24 cellular contexts compared by ENCODE assay signal in the genomic region with DNA sequence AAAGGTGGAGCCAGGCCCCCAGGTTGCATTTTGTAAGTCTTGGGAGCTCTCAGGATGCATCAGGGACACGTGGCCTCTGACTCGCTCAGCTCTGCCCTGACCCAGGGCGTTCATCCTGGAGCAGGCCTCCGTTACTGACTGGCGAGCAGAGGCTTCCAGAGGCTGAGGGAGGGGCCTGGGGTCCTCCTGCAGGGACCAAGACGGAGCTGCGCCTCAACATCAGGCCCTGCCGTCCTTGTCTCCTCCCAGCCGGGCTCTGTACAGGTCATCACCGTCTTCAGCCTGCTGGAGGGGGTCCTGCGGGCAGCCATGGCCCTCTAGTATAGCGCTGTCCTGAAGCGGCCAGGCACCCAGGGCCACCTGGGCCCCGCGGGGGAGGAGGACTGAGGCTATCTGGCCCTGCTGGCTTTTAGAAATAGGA. TPM values are rescaled to one million over a fixed set of nuclear protein-coding genes. Genes with fewer than 3 reads are reported as not detected.
A peak's percentile ranks its signal among the peaks of the same experiment; 100 is the strongest.
DNase-seq lines count a peak whose midpoint lies in the region; ATAC-seq, FAIRE-seq and TF ChIP-seq lines count a peak whose summit lies in the region.
"Had no signal": no experiment of that assay in that cellular context is flagged by ENCODE, and none has a peak within 500 bp of the region (broad histone marks: within the 10 kb centered on the region; RNA-seq: fewer than 3 reads in every experiment).

No MANE protein-coding gene starts in this region.

- ATAC-seq in SK-N-SH treated with all-trans-retinoic acid at 6 μM for 48 hours (no peak), foreskin keratinocyte (peak; percentile 17), GM21786 (IDR thresholded peaks at IDR 0.05; ENCODE audit: unreplicated experiment) (no peak)
- no peak for ATAC-seq in activated naive CD8-positive, alpha-beta T cell treated with anti-CD3 and anti-CD28 coated beads, Interleukin-2, amount 50 U/mL, for 24 hours
- ATAC-seq: CD8-positive, alpha-beta T cell; heart right ventricle had no signal

- H3K36me3 Mint-ChIP-seq in activated naive CD8-positive, alpha-beta T cell treated with anti-CD3 and anti-CD28 coated beads, Interleukin-2, amount 50 U/mL, for 24 hours (ENCODE audit: low read depth) = no peaks in the 10 kb centered on the region
- H3K36me3 Mint-ChIP-seq: activated naive CD8-positive, alpha-beta T cell treated with anti-CD3 and anti-CD28 coated beads for 36 hours; CD8-positive, alpha-beta T cell had no signal

- H3K27me3 ChIP-seq in SK-N-SH (ENCODE audit: insufficient read depth) (no peaks in the 10 kb centered on the region), foreskin keratinocyte (peaks cover 2% of the 10 kb centered on the region)
- H3K27me3 ChIP-seq: transverse colon had no signal

- no peak for TF ChIP-seq RAD21 in SK-N-SH (IDR thresholded peaks at IDR 0.05; ENCODE audit: low read length)

- H3K27ac Mint-ChIP-seq in activated naive CD8-positive, alpha-beta T cell treated with anti-CD3 and anti-CD28 coated beads, Interleukin-2, amount 50 U/mL, for 24 hours = no peak overlapping the region
- H3K27ac Mint-ChIP-seq: activated B cell treated with CpG ODN at 0.5 μM for 24 hours; activated naive CD8-positive, alpha-beta T cell treated with anti-CD3 and anti-CD28 coated beads for 36 hours; CD8-positive, alpha-beta T cell had no signal

- H3K27me3 Mint-ChIP-seq in activated naive CD8-positive, alpha-beta T cell treated with anti-CD3 and anti-CD28 coated beads, Interleukin-2, amount 50 U/mL, for 24 hours = no peaks in the 10 kb centered on the region
- H3K27me3 Mint-ChIP-seq: activated B cell treated with CpG ODN at 0.5 μM for 24 hours; activated naive CD8-positive, alpha-beta T cell treated with anti-CD3 and anti-CD28 coated beads for 36 hours had no signal

- H3K9me3 ChIP-seq in SK-N-SH = no peaks in the 10 kb centered on the region
- H3K9me3 ChIP-seq: esophagus squamous epithelium, heart right ventricle, transverse colon had no signal

- H3K4me3 ChIP-seq in SK-N-SH (ENCODE audit: low read depth in 2 of 2, low read length in 1 of 2) = no peak overlapping the region
- H3K4me3 ChIP-seq: esophagus squamous epithelium, heart right ventricle, transverse colon had no signal

- no peak overlapping the region for H3K4me3 Mint-ChIP-seq in activated naive CD8-positive, alpha-beta T cell treated with anti-CD3 and anti-CD28 coated beads, Interleukin-2, amount 50 U/mL, for 24 hours
- H3K4me3 Mint-ChIP-seq: activated B cell treated with CpG ODN at 0.5 μM for 24 hours; activated naive CD8-positive, alpha-beta T cell treated with anti-CD3 and anti-CD28 coated beads for 36 hours; CD8-positive, alpha-beta T cell; neural crest cell had no signal

- 67% methylated on average over 3 of the region's 15 CpGs for whole genome bisulfite sequencing in SK-N-SH (ENCODE audit: low lambda C conversion rate)

- POLR2A ChIA-PET in SK-N-SH (lab: Yijun Ruan, JAX) = no interaction called here

- H2AFZ ChIP-seq in SK-N-SH (ENCODE audit: low read depth) = no peak overlapping the region

- no peak for TF ChIP-seq EP300 in SK-N-SH (IDR thresholded peaks at IDR 0.05; ENCODE audit: borderline replicate concordance in 1 of 2, low read depth in 1 of 2, low read length in 1 of 2)

- H3K79me2 ChIP-seq in SK-N-SH (ENCODE audit: insufficient read depth) = no peaks in the 10 kb centered on the region

- H3K27ac ChIP-seq in SK-N-SH (ENCODE audit: low read depth in 2 of 2, low read length in 1 of 2) = no peak overlapping the region
- no peak overlapping the region for H3K27ac ChIP-seq in foreskin keratinocyte
- H3K27ac ChIP-seq: esophagus squamous epithelium, heart right ventricle, transverse colon had no signal

- H3K4me2 ChIP-seq in SK-N-SH = no peak overlapping the region

- H3K9ac ChIP-seq in SK-N-SH = no peak overlapping the region

- no peaks in the 10 kb centered on the region; a peak in 1 of 4 replicates for H3K4me1 ChIP-seq in SK-N-SH (ENCODE audit: control insufficient read depth in 1 of 2, insufficient read depth in 2 of 2, low read depth in 1 of 2, low read length in 1 of 2)
- H3K4me1 ChIP-seq in foreskin keratinocyte = no peaks in the 10 kb centered on the region

- H3K4me1 Mint-ChIP-seq in activated naive CD8-positive, alpha-beta T cell treated with anti-CD3 and anti-CD28 coated beads, Interleukin-2, amount 50 U/mL, for 24 hours = peaks cover 14% of the 10 kb centered on the region

- no peaks in the 10 kb centered on the region for H3K9me3 Mint-ChIP-seq in activated naive CD8-positive, alpha-beta T cell treated with anti-CD3 and anti-CD28 coated beads, Interleukin-2, amount 50 U/mL, for 24 hours
- H3K9me3 Mint-ChIP-seq: activated B cell treated with CpG ODN at 0.5 μM for 24 hours; activated naive CD8-positive, alpha-beta T cell treated with anti-CD3 and anti-CD28 coated beads for 36 hours; CD8-positive, alpha-beta T cell; neural crest cell had no signal

- H3F3A ChIP-seq in SK-N-SH (replicated peaks; ENCODE audit: insufficient read depth) = no peaks in the 10 kb centered on the region

- DNase-seq in SK-N-SH = no peak
- DNase-seq in RCC 7860 (ENCODE audit: low spot score) = peak; percentile 11
- no peak for DNase-seq in foreskin keratinocyte
- DNase-seq in activated naive CD8-positive, alpha-beta T cell treated with anti-CD3 and anti-CD28 coated beads, Interleukin-2, amount 50 U/mL, for 24 hours = no peak
- DNase-seq in NCI-H446 (lab: John Stamatoyannopoulos, UW) = no peak
- no peak for DNase-seq in stimulated activated CD4-positive, alpha-beta T cell treated with anti-CD3 and anti-CD28 coated beads, Interleukin-4, amount 100 ng/mL, for 24 hours
- DNase-seq: activated B cell treated with CpG ODN at 0.5 μM for 24 hours; activated naive CD8-positive, alpha-beta T cell treated with anti-CD3 and anti-CD28 coated beads for 36 hours; CD8-positive, alpha-beta T cell; DND-41; esophagus squamous epithelium; heart right ventricle; NCI-H1694 treated with DMSO at 0.1 percent for 48 hours; Right ventricle myocardium superior; stimulated activated naive CD4-positive, alpha-beta T cell; T-helper 2 cell; transverse colon had no signal

- TF ChIP-seq CTCF in SK-N-SH (IDR thresholded peaks at IDR 0.05) = no peak
- no peak for TF ChIP-seq CTCF in foreskin keratinocyte (conservative IDR thresholded peaks at IDR 0.05)

- no peak for FAIRE-seq in RCC 7860 (lab: Jason Lieb, UNC)
- FAIRE-seq: A204.1, kidney had no signal

- no peaks in the 10 kb centered on the region for H3K36me3 ChIP-seq in SK-N-SH (replicated peaks in 1 of 2; ENCODE audit: control insufficient read depth in 1 of 2, insufficient read depth in 2 of 2, low read length in 1 of 2)
- H3K36me3 ChIP-seq: esophagus squamous epithelium, heart right ventricle, transverse colon had no signal

- CTCF ChIA-PET in SK-N-SH (lab: Yijun Ruan, JAX) = interaction anchor here (1.1 to 2.2 kb wide), 5 partner anchors 15 to 152 kb away, joined by 3 to 9 read pairs (median 6); partner anchors contain the start of gene PRSS56

- H3K9me2 ChIP-seq in SK-N-SH = no peaks in the 10 kb centered on the region

- H4K20me1 ChIP-seq in SK-N-SH (ENCODE audit: insufficient read depth) = no peaks in the 10 kb centered on the region

TF ChIP-seq in SK-N-SH, 30 proteins besides CTCF, POLR2A, EP300 and RAD21:
- TF ChIP-seq NRF1 (IDR thresholded peaks at IDR 0.05; ENCODE audit: low read depth, low read length) (no peak), USF1 (IDR thresholded peaks at IDR 0.05; ENCODE audit: borderline replicate concordance, low read depth) (0 out of 2 replicates have a peak, but pooled peaks have one; percentile 41)

TF ChIP-seq in SK-N-SH treated with all-trans-retinoic acid at 6 μM for 48 hours, 23 proteins besides CTCF, POLR2A, EP300 and RAD21 (continues in another document):
- TF ChIP-seq ZNF70 (CRISPR knock-in tag; IDR thresholded peaks at IDR 0.05) = no peak
- no peak for TF ChIP-seq ZNF8 (CRISPR knock-in tag; IDR thresholded peaks at IDR 0.05)
- no peak for TF ChIP-seq ZNF565 (CRISPR knock-in tag; conservative IDR thresholded peaks at IDR 0.05; ENCODE audit: low read depth)
- TF ChIP-seq BACH2 (CRISPR knock-in tag; IDR thresholded peaks at IDR 0.05; ENCODE audit: borderline replicate concordance) = no peak
- TF ChIP-seq TCF4 (CRISPR knock-in tag; IDR thresholded peaks at IDR 0.05; ENCODE audit: borderline replicate concordance) = no peak
- TF ChIP-seq, protein P1, sequence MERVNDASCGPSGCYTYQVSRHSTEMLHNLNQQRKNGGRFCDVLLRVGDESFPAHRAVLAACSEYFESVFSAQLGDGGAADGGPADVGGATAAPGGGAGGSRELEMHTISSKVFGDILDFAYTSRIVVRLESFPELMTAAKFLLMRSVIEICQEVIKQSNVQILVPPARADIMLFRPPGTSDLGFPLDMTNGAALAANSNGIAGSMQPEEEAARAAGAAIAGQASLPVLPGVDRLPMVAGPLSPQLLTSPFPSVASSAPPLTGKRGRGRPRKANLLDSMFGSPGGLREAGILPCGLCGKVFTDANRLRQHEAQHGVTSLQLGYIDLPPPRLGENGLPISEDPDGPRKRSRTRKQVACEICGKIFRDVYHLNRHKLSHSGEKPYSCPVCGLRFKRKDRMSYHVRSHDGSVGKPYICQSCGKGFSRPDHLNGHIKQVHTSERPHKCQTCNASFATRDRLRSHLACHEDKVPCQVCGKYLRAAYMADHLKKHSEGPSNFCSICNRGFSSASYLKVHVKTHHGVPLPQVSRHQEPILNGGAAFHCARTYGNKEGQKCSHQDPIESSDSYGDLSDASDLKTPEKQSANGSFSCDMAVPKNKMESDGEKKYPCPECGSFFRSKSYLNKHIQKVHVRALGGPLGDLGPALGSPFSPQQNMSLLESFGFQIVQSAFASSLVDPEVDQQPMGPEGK (CRISPR knock-in tag; IDR thresholded peaks at IDR 0.05; ENCODE audit: borderline replicate concordance) = no peak
- TF ChIP-seq ESRRG (CRISPR knock-in tag; IDR thresholded peaks at IDR 0.05) = no peak

RNA-seq across cellular contexts. Expression of gene ALPP, which starts 10.2 kb away (rescaled TPM):
- polyA plus RNA-seq in SK-N-SH (2012; rRNA removed) (not detected in 2 replicates), foreskin keratinocyte (not detected in 2 replicates)
- polyA plus RNA-seq in SK-N-SH (2012; cell fraction: cytosol; rRNA removed) = not detected in 2 replicates
- not detected in 2 replicates for polyA plus RNA-seq in SK-N-SH (2012; cell fraction: nucleus; rRNA removed)
- total RNA-seq in foreskin keratinocyte = not detected in 2 replicates
- total RNA-seq: activated naive CD8-positive, alpha-beta T cell treated with anti-CD3 and anti-CD28 coated beads for 36 hours; CD8-positive, alpha-beta T cell; esophagus squamous epithelium; heart right ventricle; kidney; NCI-H460; neural crest cell; renal cortical epithelial cell; Right ventricle myocardium superior; transverse colon had no signal
- polyA plus RNA-seq: heart right ventricle had no signal

RNA-seq across cellular contexts. Expression of gene ALPG, which starts 38.3 kb away (rescaled TPM):
- not detected in 2 replicates for polyA plus RNA-seq in SK-N-SH (2012; rRNA removed)
- polyA plus RNA-seq in SK-N-SH (2012; cell fraction: cytosol; rRNA removed) = not detected in 2 replicates
- polyA plus RNA-seq in SK-N-SH (2012; cell fraction: nucleus; rRNA removed) = not detected in 2 replicates
- not detected in 2 replicates for total RNA-seq in foreskin keratinocyte
- polyA plus RNA-seq in foreskin keratinocyte = not detected in 2 replicates
- total RNA-seq: activated B cell treated with CpG ODN at 0.5 μM for 24 hours; activated naive CD8-positive, alpha-beta T cell treated with anti-CD3 and anti-CD28 coated beads for 36 hours; CD8-positive, alpha-beta T cell; esophagus squamous epithelium; heart right ventricle; kidney; NCI-H460; neural crest cell; renal cortical epithelial cell; Right ventricle myocardium superior; transverse colon had no signal
- polyA plus RNA-seq: heart right ventricle had no signal
